8 cellular contexts compared by ENCODE assay signal in the genomic region with DNA sequence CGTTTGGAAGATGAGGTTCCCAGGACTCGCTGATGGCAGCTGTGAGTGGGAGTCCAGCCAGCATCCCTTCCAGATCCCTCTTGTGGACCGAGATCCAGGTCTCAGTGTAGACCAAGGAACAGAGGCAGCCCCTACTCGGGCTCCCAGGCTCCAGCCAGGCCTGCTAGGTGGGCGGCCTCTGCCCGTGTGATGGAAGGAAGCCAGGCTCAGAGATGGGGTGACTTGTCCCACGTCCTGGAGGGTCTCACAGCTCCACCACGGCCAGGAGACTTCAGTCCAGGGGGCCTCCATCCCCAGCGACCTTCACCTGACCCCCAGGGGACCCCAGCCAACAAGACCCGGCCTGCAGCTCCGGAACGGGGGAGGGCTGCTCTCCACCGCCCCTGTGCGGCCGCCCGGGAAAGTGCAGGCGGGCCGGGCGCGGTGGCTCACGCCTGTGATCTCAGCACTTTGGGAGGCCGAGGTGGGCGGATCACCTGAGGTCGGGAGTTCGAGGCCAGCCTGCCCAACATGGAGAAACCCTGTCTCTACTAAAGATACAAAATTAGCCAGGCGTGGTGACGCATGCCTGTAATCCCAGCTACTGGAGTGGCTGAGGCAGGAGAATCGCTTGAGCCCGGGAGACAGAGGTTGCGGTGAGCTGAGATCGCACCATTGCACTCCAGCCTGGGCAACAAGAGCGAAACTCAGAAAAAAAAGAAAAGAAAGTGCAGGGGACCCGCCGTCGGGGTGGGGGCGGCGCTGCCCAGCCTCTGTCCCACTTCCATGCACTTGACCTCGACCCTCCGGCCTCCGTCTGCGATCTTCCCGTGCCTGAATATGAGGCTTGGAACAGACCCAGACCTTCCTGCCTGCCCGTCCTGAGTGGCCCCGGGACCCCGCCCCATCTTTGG. TPM values are rescaled to one million over a fixed set of nuclear protein-coding genes. Genes with fewer than 3 reads are reported as not detected.
DNase-seq lines count a peak whose midpoint lies in the region; ATAC-seq and TF ChIP-seq lines count a peak whose summit lies in the region.

No MANE protein-coding gene starts in this region.

- no peak for ATAC-seq in GM19455 (IDR thresholded peaks at IDR 0.05; ENCODE audit: unreplicated experiment)

- H3K4me3 ChIP-seq in HUES48 (ENCODE audit: low read depth, low read length): peak overlapping the region; percentile 43; the same call in 1 of the 2 replicates
- no peak overlapping the region for H3K4me3 ChIP-seq in fibroblast of mammary gland (ENCODE audit: control insufficient read depth, low read depth, low read length)
- H3K4me3 ChIP-seq in prostate gland: no peak overlapping the region

- H3K27ac Mint-ChIP-seq in activated CD4-positive, alpha-beta memory T cell treated with anti-CD3 and anti-CD28 coated beads for 36 hours: no peak overlapping the region

- H3K9me3 ChIP-seq in HUES48 (ENCODE audit: control insufficient read depth, insufficient read depth, low read length) (no peaks in the 10 kb centered on the region), prostate gland (no peaks in the 10 kb centered on the region)

- H3K36me3 Mint-ChIP-seq in activated CD4-positive, alpha-beta memory T cell treated with anti-CD3 and anti-CD28 coated beads for 36 hours: no peaks in the 10 kb centered on the region

- 11% methylated on average over 45 of the region's 45 CpGs for WGBS in prostate gland

- no peak overlapping the region for H3K4me3 Mint-ChIP-seq in activated CD4-positive, alpha-beta memory T cell treated with anti-CD3 and anti-CD28 coated beads for 36 hours

- CTCF ChIA-PET in activated CD4-positive, alpha-beta memory T cell treated with anti-CD3 and anti-CD28 coated beads for 36 hours (lab: Charles Lee): interaction anchor here (1.6 to 3.3 kb wide), 2 partner anchors 11 to 15 kb away, joined by 13 to 26 read pairs; a partner anchor contains a TSS

- POLR2A ChIA-PET in activated CD4-positive, alpha-beta memory T cell treated with anti-CD3 and anti-CD28 coated beads for 36 hours (lab: Charles Lee): interaction anchor here (0.6 to 1.0 kb wide), 2 partner anchors 11 to 38 kb away, joined by 3 to 5 read pairs; a partner anchor contains a TSS

- no peaks in the 10 kb centered on the region for H3K4me1 ChIP-seq in HUES48 (ENCODE audit: control insufficient read depth, insufficient read depth, low read length)
- H3K4me1 ChIP-seq in prostate gland (replicated peaks): no peaks in the 10 kb centered on the region

- peak; percentile 45 for TF ChIP-seq CTCF in fibroblast of mammary gland (conservative IDR thresholded peaks at IDR 0.05; ENCODE audit: control insufficient read depth, insufficient read depth, low read depth, low read length)
- TF ChIP-seq CTCF in prostate gland (IDR thresholded peaks at IDR 0.05): peak in 3 of 4 experiments; percentile 21 to 60 (median 33)

- peaks cover 2% of the 10 kb centered on the region for H3K9me3 Mint-ChIP-seq in activated CD4-positive, alpha-beta memory T cell treated with anti-CD3 and anti-CD28 coated beads for 36 hours

- DNase-seq in D341Med (ENCODE audit: low spot score) (peak; percentile 82), fibroblast of mammary gland (ENCODE audit: low read depth) (peak; percentile 49), prostate gland (ENCODE audit: low spot score) (no peak), GF-D8 (lab: John Stamatoyannopoulos, UW) (no peak), SHP77 treated with DMSO at 0.1 percent for 48 hours (lab: John Stamatoyannopoulos, UW) (no peak)
- DNase-seq in activated CD4-positive, alpha-beta memory T cell treated with anti-CD3 and anti-CD28 coated beads for 36 hours: peak; percentile 72

- H3K36me3 ChIP-seq in HUES48 (ENCODE audit: control insufficient read depth, insufficient read depth, low read length) (no peaks in the 10 kb centered on the region), prostate gland (no peaks in the 10 kb centered on the region)

- no peak overlapping the region for H3K9ac ChIP-seq in HUES48 (ENCODE audit: low read depth, low read length)

- H3K27me3 ChIP-seq in HUES48 (ENCODE audit: control insufficient read depth, insufficient read depth, low read length): peaks cover 26% of the 10 kb centered on the region
- peaks cover 10% of the 10 kb centered on the region for H3K27me3 ChIP-seq in prostate gland (replicated peaks; ENCODE audit: insufficient read depth)

- H3K27ac ChIP-seq in HUES48 (ENCODE audit: low read depth, low read length) (peak overlapping the region; percentile 17), prostate gland (no peak overlapping the region)

- no peak for TF ChIP-seq POLR2A in prostate gland (IDR thresholded peaks at IDR 0.05)

- peaks cover 2% of the 10 kb centered on the region for H3K4me1 Mint-ChIP-seq in activated CD4-positive, alpha-beta memory T cell treated with anti-CD3 and anti-CD28 coated beads for 36 hours (ENCODE audit: low read depth)

- intact Hi-C loops in activated CD4-positive, alpha-beta memory T cell treated with anti-CD3 and anti-CD28 coated beads for 36 hours (cut with micrococcal nuclease): no loop called here
- intact Hi-C loops in prostate gland (cut with DNase I): no loop called here

- peaks cover 15% of the 10 kb centered on the region for H3K27me3 Mint-ChIP-seq in activated CD4-positive, alpha-beta memory T cell treated with anti-CD3 and anti-CD28 coated beads for 36 hours

RNA-seq across cellular contexts. Expression of a gene that starts 0.6 kb away (rescaled TPM):
- total RNA-seq in activated CD4-positive, alpha-beta memory T cell treated with anti-CD3 and anti-CD28 coated beads for 36 hours: under 1 TPM; 0.22 to 0.36 TPM
- total RNA-seq in prostate gland: under 1 TPM; 0.80 to 0.91 TPM

RNA-seq across cellular contexts. Expression of a gene that starts 11.6 kb away (rescaled TPM):
- total RNA-seq in activated CD4-positive, alpha-beta memory T cell treated with anti-CD3 and anti-CD28 coated beads for 36 hours: 1 to 10 TPM; 8.1 to 8.5 TPM
- total RNA-seq in prostate gland: 10 to 100 TPM; 90.0 to 94.9 TPM

RNA-seq across cellular contexts. Expression of a gene that starts 34.9 kb away (rescaled TPM):
- under 1 TPM in 1 of 2 experiments, not detected in 1; 0.21 TPM for total RNA-seq in activated CD4-positive, alpha-beta memory T cell treated with anti-CD3 and anti-CD28 coated beads for 36 hours
- total RNA-seq in prostate gland: 10 to 100 TPM; 52.2 to 83.4 TPM

RNA-seq across cellular contexts. Expression of a gene that starts 35.9 kb away (rescaled TPM):
- total RNA-seq in activated CD4-positive, alpha-beta memory T cell treated with anti-CD3 and anti-CD28 coated beads for 36 hours: 10 to 100 TPM; 45.9 to 46.4 TPM
- total RNA-seq in prostate gland: 100 to 1,000 TPM in 1 of 2 donors, 10 to 100 TPM in 1; 93.4 to 159 TPM

RNA-seq across cellular contexts. Expression of a gene that starts 48.2 kb away (rescaled TPM):
- 10 to 100 TPM; 27.2 to 27.4 TPM for total RNA-seq in activated CD4-positive, alpha-beta memory T cell treated with anti-CD3 and anti-CD28 coated beads for 36 hours
- under 1 TPM in 1 of 2 donors, not detected in 1; 0.68 TPM for total RNA-seq in prostate gland

Comparison
In these comparisons a context has a peak if more than half of its experiments do, and no peak if none do; other contexts are left out.
1. DNase-seq: peak in D341Med (single experiment), activated CD4-positive, alpha-beta memory T cell treated with anti-CD3 and anti-CD28 coated beads for 36 hours (single experiment) and fibroblast of mammary gland (single experiment); none in prostate gland (single experiment), GF-D8 (single experiment) and SHP77 treated with DMSO at 0.1 percent for 48 hours (single experiment).
2. RNA of a gene that starts 11.6 kb away (total RNA-seq): 90.0 to 94.9 TPM in prostate gland; 8.1 to 8.5 TPM in activated CD4-positive, alpha-beta memory T cell treated with anti-CD3 and anti-CD28 coated beads for 36 hours; every median in the first group is over 4 times any median in the second.
3. RNA of a gene that starts 34.9 kb away (total RNA-seq): 52.2 to 83.4 TPM in prostate gland; 0.21 TPM in activated CD4-positive, alpha-beta memory T cell treated with anti-CD3 and anti-CD28 coated beads for 36 hours; every median in the first group is over 10 times any median in the second.